In genomic region chr21:46323227-46323709, GRCh38 we compare ENCODE assay signal across 8 cellular contexts. TPM values are rescaled to one million over a fixed set of nuclear protein-coding genes. Genes with fewer than 3 reads are reported as not detected.
DNase-seq lines count a peak whose midpoint lies in the region; ATAC-seq and TF ChIP-seq lines count a peak whose summit lies in the region.

No MANE protein-coding gene starts in this region.

- peaks cover 29% of the 10 kb centered on the region for H3K4me1 Mint-ChIP-seq in activated B cell treated with CpG ODN at 0.5 μM for 24 hours

- WGBS in spleen, 5 donors: 0 to 3% (median 0%) methylated on average over 24 to 34 of the region's 34 CpGs

- no peaks in the 10 kb centered on the region for H3K9me3 Mint-ChIP-seq in activated B cell treated with CpG ODN at 0.5 μM for 24 hours

- peak; percentile 7 for ATAC-seq in HG02852 (IDR thresholded peaks at IDR 0.05; ENCODE audit: unreplicated experiment)
- peak; percentile 0 for ATAC-seq in activated B cell treated with CpG ODN at 0.5 μM for 24 hours (ENCODE audit: low read depth)
- no peak for ATAC-seq in HG02678 (IDR thresholded peaks at IDR 0.05; ENCODE audit: unreplicated experiment)

- H3K27ac ChIP-seq in spleen: peak overlapping the region in 6 of 8 donors; percentile 29 to 100 (median 98)

- H3K36me3 ChIP-seq in spleen: peaks cover 0 to 18% (median 6%) of the 10 kb centered on the region in 6 donors

- no peak for TF ChIP-seq CTCF in activated B cell treated with CpG ODN at 0.5 μM for 24 hours (IDR thresholded peaks at IDR 0.05)
- no peak for TF ChIP-seq CTCF in spleen (IDR thresholded peaks at IDR 0.05 in 8 of 11, conservative IDR thresholded peaks at IDR 0.05 in 3 of 11)

- peak overlapping the region; percentile 79 to 100 (median 94) for H3K4me3 ChIP-seq in spleen

- POLR2A ChIA-PET in activated B cell treated with CpG ODN at 0.5 μM for 24 hours (lab: Charles Lee): interaction anchor here (0.5 to 1.0 kb wide), 3 partner anchors 94 to 313 kb away, joined by 3 to 6 read pairs (median 5); partner anchors contain the start of genes LSS and PRMT2

- no peaks in the 10 kb centered on the region for H3K9me3 ChIP-seq in spleen

- peaks cover 14% of the 10 kb centered on the region for H3K36me3 Mint-ChIP-seq in activated B cell treated with CpG ODN at 0.5 μM for 24 hours (ENCODE audit: low read depth)

- no peak for TF ChIP-seq POLR2A in spleen (IDR thresholded peaks at IDR 0.05)

- peak overlapping the region; percentile 72 for H3K27ac Mint-ChIP-seq in activated B cell treated with CpG ODN at 0.5 μM for 24 hours

- DNase-seq in NCI-H2227 (lab: John Stamatoyannopoulos, UW; ENCODE audit: unreplicated experiment) (peak; percentile 40), NCI-H2227 treated with DMSO at 0.1 percent for 48 hours (lab: John Stamatoyannopoulos, UW) (no peak), activated B cell treated with CpG ODN at 0.5 μM for 24 hours (no peak), hepatic stellate cell (ENCODE audit: low spot score) (peak; percentile 25), spleen (no peak)
- no peak for DNase-seq in stimulated activated CD8-positive, alpha-beta memory T cell treated with anti-CD3 and anti-CD28 coated beads, Interleukin-4, amount 100 ng/mL, for 48 hours

- H3K4me3 Mint-ChIP-seq in activated B cell treated with CpG ODN at 0.5 μM for 24 hours: peak overlapping the region; percentile 94

- CTCF ChIA-PET in activated B cell treated with CpG ODN at 0.5 μM for 24 hours (lab: Charles Lee): interaction anchor here (0.9 kb wide), 1 partner anchor 179 kb away, joined by 3 read pairs; no protein-coding TSS in a partner anchor

- H3K4me1 ChIP-seq in spleen: peaks cover 15 to 69% (median 43%) of the 10 kb centered on the region in 6 donors

- H3K27me3 Mint-ChIP-seq in activated B cell treated with CpG ODN at 0.5 μM for 24 hours: no peaks in the 10 kb centered on the region

- no peaks in the 10 kb centered on the region for H3K27me3 ChIP-seq in spleen (replicated peaks in 1 of 7)

- intact Hi-C loops in activated B cell treated with CpG ODN at 0.5 μM for 24 hours (cut with micrococcal nuclease): loop anchor here (5.0 kb wide), 2 partner anchors 44 to 1381 kb away; partner anchors contain the start of gene SLX9
- intact Hi-C loops in spleen (cut with DNase I; ENCODE audit: low total_unique reads): loop anchor here (5.0 kb wide), 1 partner anchor 134 kb away; the partner anchor contains the start of gene DIP2A

RNA-seq across cellular contexts. Expression of gene C21orf58, which starts 0.4 kb away (rescaled TPM):
- total RNA-seq in activated B cell treated with CpG ODN at 0.5 μM for 24 hours (4.7 TPM in 2 replicates), spleen (1 to 10 TPM; 3.6 to 5.8 (median 4.7) TPM)
- polyA plus RNA-seq in spleen: 1 to 10 TPM; 1.4 to 3.1 (median 2.2) TPM

RNA-seq across cellular contexts. Expression of gene PCNT, which starts 0.7 kb away (rescaled TPM):
- total RNA-seq in activated B cell treated with CpG ODN at 0.5 μM for 24 hours (39.7 and 40.9 TPM in 2 replicates), spleen (10 to 100 TPM; 31.4 to 43.7 (median 37.1) TPM)
- polyA plus RNA-seq in spleen: 10 to 100 TPM in 1 of 3 donors, 1 to 10 TPM in 2; 6.4 to 10.8 (median 7.8) TPM

RNA-seq across cellular contexts. Expression of gene YBEY, which starts 37.1 kb away (rescaled TPM):
- total RNA-seq in activated B cell treated with CpG ODN at 0.5 μM for 24 hours (11.8 and 13.7 TPM in 2 replicates), spleen (10 to 100 TPM in 5 of 7 donors, 1 to 10 TPM in 2; 7.8 to 20.6 (median 12.0) TPM)
- 10 to 100 TPM; 18.3 to 32.0 (median 30.2) TPM for polyA plus RNA-seq in spleen

RNA-seq across cellular contexts. Expression of gene MCM3AP, which starts 37.9 kb away (rescaled TPM):
- total RNA-seq in activated B cell treated with CpG ODN at 0.5 μM for 24 hours (136 and 147 TPM in 2 replicates), spleen (100 to 1,000 TPM in 5 of 7 donors, 10 to 100 TPM in 2; 96.8 to 144 (median 115) TPM)
- 10 to 100 TPM; 35.2 to 75.5 (median 55.2) TPM for polyA plus RNA-seq in spleen

Comparison
In these comparisons a context has a peak if more than half of its experiments do, and no peak if none do; other contexts are left out.
1. DNase-seq: peak in NCI-H2227 (single experiment) and hepatic stellate cell (single experiment); none in NCI-H2227 treated with DMSO at 0.1 percent for 48 hours (single experiment), activated B cell treated with CpG ODN at 0.5 μM for 24 hours (single experiment), spleen (single experiment) and stimulated activated CD8-positive, alpha-beta memory T cell treated with anti-CD3 and anti-CD28 coated beads, Interleukin-4, amount 100 ng/mL, for 48 hours (single experiment).